In the genomic region with DNA sequence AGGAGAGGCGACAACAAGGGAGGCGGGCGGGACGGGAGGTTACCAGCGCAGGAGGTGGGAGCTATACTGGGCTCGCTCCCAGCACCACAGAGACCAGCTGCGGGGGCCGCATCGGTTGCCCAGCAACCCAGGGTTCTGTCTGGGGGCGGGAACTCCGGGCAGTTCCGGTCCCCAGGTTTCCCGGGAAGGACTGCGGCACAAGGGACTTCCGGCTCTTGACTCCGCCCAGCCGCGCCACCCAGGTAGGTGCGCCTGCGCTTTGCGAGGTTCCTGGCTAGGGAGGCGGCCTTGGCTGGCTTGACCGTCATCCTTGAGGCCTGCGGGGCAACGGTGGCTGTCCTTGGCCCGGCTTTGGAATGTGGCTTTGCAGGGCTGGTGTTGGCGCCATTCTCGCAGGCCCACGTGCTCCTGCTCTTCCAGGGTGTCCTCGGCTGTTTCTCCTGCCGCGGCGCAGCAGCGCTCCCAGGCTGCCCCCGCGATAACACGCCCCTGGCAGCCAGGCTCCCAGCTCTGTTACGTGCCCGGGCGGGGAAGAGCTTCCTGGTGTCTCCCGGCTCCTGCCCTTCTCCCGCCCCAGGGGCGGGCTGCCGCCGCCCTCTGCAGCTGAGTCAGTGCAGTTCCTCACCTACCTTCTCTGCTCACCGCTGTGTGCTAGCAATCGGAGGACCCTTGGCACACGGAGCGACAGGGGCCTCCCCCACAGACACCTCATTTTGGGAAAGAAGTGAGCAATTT, we compare ENCODE assay signal across 1 cellular context.
TF ChIP-seq lines count a peak whose summit lies in the region.

A gene with protein sequence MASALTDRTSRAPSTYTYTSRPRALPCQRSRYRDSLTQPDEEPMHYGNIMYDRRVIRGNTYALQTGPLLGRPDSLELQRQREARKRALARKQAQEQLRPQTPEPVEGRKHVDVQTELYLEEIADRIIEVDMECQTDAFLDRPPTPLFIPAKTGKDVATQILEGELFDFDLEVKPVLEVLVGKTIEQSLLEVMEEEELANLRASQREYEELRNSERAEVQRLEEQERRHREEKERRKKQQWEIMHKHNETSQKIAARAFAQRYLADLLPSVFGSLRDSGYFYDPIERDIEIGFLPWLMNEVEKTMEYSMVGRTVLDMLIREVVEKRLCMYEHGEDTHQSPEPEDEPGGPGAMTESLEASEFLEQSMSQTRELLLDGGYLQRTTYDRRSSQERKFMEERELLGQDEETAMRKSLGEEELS (minus strand): TSS at position 534 of the 735 bp plus-strand sequence. CDS start 652 bp downstream, outside the sequence.

TF ChIP-seq in GM12878, 131 proteins besides CTCF, POLR2A, EP300 and RAD21 (continued from another document and continues in another):
- TF ChIP-seq, protein P1, sequence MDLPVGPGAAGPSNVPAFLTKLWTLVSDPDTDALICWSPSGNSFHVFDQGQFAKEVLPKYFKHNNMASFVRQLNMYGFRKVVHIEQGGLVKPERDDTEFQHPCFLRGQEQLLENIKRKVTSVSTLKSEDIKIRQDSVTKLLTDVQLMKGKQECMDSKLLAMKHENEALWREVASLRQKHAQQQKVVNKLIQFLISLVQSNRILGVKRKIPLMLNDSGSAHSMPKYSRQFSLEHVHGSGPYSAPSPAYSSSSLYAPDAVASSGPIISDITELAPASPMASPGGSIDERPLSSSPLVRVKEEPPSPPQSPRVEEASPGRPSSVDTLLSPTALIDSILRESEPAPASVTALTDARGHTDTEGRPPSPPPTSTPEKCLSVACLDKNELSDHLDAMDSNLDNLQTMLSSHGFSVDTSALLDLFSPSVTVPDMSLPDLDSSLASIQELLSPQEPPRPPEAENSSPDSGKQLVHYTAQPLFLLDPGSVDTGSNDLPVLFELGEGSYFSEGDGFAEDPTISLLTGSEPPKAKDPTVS (IDR thresholded peaks at IDR 0.05; ENCODE audit: low read depth, low read length) = no peak
- peak; percentile 83 for TF ChIP-seq HDGF (IDR thresholded peaks at IDR 0.05)
- TF ChIP-seq TAF1 (IDR thresholded peaks at IDR 0.05; ENCODE audit: borderline replicate concordance, low read depth, low read length) = peak; percentile 69; the same call in 1 of the 2 replicates
- TF ChIP-seq CBFB (IDR thresholded peaks at IDR 0.05; ENCODE audit: low read depth) = peak; percentile 56
- TF ChIP-seq MEF2B (IDR thresholded peaks at IDR 0.05; ENCODE audit: partially characterized antibody, poor library complexity, severe bottlenecking) = no peak
- TF ChIP-seq, protein P2, sequence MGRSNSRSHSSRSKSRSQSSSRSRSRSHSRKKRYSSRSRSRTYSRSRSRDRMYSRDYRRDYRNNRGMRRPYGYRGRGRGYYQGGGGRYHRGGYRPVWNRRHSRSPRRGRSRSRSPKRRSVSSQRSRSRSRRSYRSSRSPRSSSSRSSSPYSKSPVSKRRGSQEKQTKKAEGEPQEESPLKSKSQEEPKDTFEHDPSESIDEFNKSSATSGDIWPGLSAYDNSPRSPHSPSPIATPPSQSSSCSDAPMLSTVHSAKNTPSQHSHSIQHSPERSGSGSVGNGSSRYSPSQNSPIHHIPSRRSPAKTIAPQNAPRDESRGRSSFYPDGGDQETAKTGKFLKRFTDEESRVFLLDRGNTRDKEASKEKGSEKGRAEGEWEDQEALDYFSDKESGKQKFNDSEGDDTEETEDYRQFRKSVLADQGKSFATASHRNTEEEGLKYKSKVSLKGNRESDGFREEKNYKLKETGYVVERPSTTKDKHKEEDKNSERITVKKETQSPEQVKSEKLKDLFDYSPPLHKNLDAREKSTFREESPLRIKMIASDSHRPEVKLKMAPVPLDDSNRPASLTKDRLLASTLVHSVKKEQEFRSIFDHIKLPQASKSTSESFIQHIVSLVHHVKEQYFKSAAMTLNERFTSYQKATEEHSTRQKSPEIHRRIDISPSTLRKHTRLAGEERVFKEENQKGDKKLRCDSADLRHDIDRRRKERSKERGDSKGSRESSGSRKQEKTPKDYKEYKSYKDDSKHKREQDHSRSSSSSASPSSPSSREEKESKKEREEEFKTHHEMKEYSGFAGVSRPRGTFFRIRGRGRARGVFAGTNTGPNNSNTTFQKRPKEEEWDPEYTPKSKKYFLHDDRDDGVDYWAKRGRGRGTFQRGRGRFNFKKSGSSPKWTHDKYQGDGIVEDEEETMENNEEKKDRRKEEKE (IDR thresholded peaks at IDR 0.05) = no peak
- TF ChIP-seq CREB1 (IDR thresholded peaks at IDR 0.05; ENCODE audit: low read depth) = peak; percentile 38; the same call in 1 of the 2 replicates
- TF ChIP-seq TCF7 (IDR thresholded peaks at IDR 0.05; ENCODE audit: borderline replicate concordance) = no peak
- no peak for TF ChIP-seq SREBF2 (IDR thresholded peaks at IDR 0.05; ENCODE audit: low read length)
- TF ChIP-seq, protein P3, sequence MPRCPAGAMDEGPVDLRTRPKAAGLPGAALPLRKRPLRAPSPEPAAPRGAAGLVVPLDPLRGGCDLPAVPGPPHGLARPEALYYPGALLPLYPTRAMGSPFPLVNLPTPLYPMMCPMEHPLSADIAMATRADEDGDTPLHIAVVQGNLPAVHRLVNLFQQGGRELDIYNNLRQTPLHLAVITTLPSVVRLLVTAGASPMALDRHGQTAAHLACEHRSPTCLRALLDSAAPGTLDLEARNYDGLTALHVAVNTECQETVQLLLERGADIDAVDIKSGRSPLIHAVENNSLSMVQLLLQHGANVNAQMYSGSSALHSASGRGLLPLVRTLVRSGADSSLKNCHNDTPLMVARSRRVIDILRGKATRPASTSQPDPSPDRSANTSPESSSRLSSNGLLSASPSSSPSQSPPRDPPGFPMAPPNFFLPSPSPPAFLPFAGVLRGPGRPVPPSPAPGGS (IDR thresholded peaks at IDR 0.05; ENCODE audit: borderline replicate concordance, insufficient read depth, low read depth, low read length, poor library complexity, severe bottlenecking) = no peak
- TF ChIP-seq IKZF1 (conservative IDR thresholded peaks at IDR 0.05) = peak; percentile 96
- TF ChIP-seq, protein P4, sequence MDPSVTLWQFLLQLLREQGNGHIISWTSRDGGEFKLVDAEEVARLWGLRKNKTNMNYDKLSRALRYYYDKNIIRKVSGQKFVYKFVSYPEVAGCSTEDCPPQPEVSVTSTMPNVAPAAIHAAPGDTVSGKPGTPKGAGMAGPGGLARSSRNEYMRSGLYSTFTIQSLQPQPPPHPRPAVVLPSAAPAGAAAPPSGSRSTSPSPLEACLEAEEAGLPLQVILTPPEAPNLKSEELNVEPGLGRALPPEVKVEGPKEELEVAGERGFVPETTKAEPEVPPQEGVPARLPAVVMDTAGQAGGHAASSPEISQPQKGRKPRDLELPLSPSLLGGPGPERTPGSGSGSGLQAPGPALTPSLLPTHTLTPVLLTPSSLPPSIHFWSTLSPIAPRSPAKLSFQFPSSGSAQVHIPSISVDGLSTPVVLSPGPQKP (IDR thresholded peaks at IDR 0.05; ENCODE audit: low read depth, low read length) = peak; percentile 99
- peak; percentile 61 for TF ChIP-seq RELA (IDR thresholded peaks at IDR 0.05; ENCODE audit: borderline replicate concordance, partially characterized antibody)
- 0 out of 2 replicates have a peak, but pooled peaks have one; percentile 76 for TF ChIP-seq NBN (IDR thresholded peaks at IDR 0.05)
- TF ChIP-seq, protein P5, sequence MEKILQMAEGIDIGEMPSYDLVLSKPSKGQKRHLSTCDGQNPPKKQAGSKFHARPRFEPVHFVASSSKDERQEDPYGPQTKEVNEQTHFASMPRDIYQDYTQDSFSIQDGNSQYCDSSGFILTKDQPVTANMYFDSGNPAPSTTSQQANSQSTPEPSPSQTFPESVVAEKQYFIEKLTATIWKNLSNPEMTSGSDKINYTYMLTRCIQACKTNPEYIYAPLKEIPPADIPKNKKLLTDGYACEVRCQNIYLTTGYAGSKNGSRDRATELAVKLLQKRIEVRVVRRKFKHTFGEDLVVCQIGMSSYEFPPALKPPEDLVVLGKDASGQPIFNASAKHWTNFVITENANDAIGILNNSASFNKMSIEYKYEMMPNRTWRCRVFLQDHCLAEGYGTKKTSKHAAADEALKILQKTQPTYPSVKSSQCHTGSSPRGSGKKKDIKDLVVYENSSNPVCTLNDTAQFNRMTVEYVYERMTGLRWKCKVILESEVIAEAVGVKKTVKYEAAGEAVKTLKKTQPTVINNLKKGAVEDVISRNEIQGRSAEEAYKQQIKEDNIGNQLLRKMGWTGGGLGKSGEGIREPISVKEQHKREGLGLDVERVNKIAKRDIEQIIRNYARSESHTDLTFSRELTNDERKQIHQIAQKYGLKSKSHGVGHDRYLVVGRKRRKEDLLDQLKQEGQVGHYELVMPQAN (conservative IDR thresholded peaks at IDR 0.05) = peak; percentile 82
- TF ChIP-seq GABPA (IDR thresholded peaks at IDR 0.05; ENCODE audit: low read depth) = peak; percentile 95
- no peak for TF ChIP-seq STAT3 (IDR thresholded peaks at IDR 0.05; ENCODE audit: low read depth, low read length)
- no peak for TF ChIP-seq EZH2 (IDR thresholded peaks at IDR 0.05; ENCODE audit: borderline replicate concordance, control insufficient read depth, low read depth, low read length)
- TF ChIP-seq NR2C1 (IDR thresholded peaks at IDR 0.05) = no peak
- TF ChIP-seq RUNX3 (IDR thresholded peaks at IDR 0.05; ENCODE audit: low read length) = peak; percentile 45; the same call in 1 of the 2 replicates
- peak; percentile 74; the same call in 1 of the 2 replicates for TF ChIP-seq LARP7 (IDR thresholded peaks at IDR 0.05)
- no peak for TF ChIP-seq ATF7 (IDR thresholded peaks at IDR 0.05; ENCODE audit: low read depth)
- TF ChIP-seq CHD4 (IDR thresholded peaks at IDR 0.05) = no peak
- TF ChIP-seq, protein P6, sequence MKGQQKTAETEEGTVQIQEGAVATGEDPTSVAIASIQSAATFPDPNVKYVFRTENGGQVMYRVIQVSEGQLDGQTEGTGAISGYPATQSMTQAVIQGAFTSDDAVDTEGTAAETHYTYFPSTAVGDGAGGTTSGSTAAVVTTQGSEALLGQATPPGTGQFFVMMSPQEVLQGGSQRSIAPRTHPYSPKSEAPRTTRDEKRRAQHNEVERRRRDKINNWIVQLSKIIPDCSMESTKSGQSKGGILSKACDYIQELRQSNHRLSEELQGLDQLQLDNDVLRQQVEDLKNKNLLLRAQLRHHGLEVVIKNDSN (IDR thresholded peaks at IDR 0.05; ENCODE audit: borderline replicate concordance, extremely low read length, insufficient read depth, low read depth, low read length) = peak; percentile 36
- no peak for TF ChIP-seq ZNF274 (IDR thresholded peaks at IDR 0.05; ENCODE audit: insufficient read depth, insufficient read length)
- peak; percentile 14 for TF ChIP-seq SMAD1 (IDR thresholded peaks at IDR 0.05; ENCODE audit: low read depth, partially characterized antibody)
- TF ChIP-seq, protein P7, sequence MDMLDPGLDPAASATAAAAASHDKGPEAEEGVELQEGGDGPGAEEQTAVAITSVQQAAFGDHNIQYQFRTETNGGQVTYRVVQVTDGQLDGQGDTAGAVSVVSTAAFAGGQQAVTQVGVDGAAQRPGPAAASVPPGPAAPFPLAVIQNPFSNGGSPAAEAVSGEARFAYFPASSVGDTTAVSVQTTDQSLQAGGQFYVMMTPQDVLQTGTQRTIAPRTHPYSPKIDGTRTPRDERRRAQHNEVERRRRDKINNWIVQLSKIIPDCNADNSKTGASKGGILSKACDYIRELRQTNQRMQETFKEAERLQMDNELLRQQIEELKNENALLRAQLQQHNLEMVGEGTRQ (IDR thresholded peaks at IDR 0.05; ENCODE audit: borderline replicate concordance, low read depth, low read length) = no peak; the same call in 1 of the 2 replicates
- peak; percentile 50; the same call in 1 of the 3 replicates for TF ChIP-seq POU2F2 (IDR thresholded peaks at IDR 0.05; ENCODE audit: borderline replicate concordance, low read depth, low read length)
- TF ChIP-seq ZNF217 (IDR thresholded peaks at IDR 0.05) = no peak
- no peak for TF ChIP-seq ZZZ3 (IDR thresholded peaks at IDR 0.05; ENCODE audit: control insufficient read depth, insufficient read length, low read depth)
- peak; percentile 73 for TF ChIP-seq MYC (IDR thresholded peaks at IDR 0.05; ENCODE audit: insufficient read depth, insufficient read length, insufficient replicate concordance, low read length, severe bottlenecking)
- no peak for TF ChIP-seq MTA2 (IDR thresholded peaks at IDR 0.05; ENCODE audit: low read depth)
- peak; percentile 66; the same call in 1 of the 2 replicates for TF ChIP-seq BACH1 (IDR thresholded peaks at IDR 0.05; ENCODE audit: borderline replicate concordance)
- no peak for TF ChIP-seq ETV6 (conservative IDR thresholded peaks at IDR 0.05 in 1 of 2, IDR thresholded peaks at IDR 0.05 in 1 of 2; ENCODE audit: borderline replicate concordance in 1 of 2, low read depth in 1 of 2)
- no peak for TF ChIP-seq NR2C2 (IDR thresholded peaks at IDR 0.05; ENCODE audit: borderline replicate concordance, control insufficient read depth, insufficient read length, low read depth)
- TF ChIP-seq GATAD2B (conservative IDR thresholded peaks at IDR 0.05; ENCODE audit: low read depth) = peak; percentile 66
- peak; percentile 17 for TF ChIP-seq SIX5 (IDR thresholded peaks at IDR 0.05; ENCODE audit: low read depth, low read length, severe bottlenecking)
- no peak for TF ChIP-seq ZNF384 (IDR thresholded peaks at IDR 0.05; ENCODE audit: borderline replicate concordance, low read depth, low read length)
- TF ChIP-seq, protein P8, sequence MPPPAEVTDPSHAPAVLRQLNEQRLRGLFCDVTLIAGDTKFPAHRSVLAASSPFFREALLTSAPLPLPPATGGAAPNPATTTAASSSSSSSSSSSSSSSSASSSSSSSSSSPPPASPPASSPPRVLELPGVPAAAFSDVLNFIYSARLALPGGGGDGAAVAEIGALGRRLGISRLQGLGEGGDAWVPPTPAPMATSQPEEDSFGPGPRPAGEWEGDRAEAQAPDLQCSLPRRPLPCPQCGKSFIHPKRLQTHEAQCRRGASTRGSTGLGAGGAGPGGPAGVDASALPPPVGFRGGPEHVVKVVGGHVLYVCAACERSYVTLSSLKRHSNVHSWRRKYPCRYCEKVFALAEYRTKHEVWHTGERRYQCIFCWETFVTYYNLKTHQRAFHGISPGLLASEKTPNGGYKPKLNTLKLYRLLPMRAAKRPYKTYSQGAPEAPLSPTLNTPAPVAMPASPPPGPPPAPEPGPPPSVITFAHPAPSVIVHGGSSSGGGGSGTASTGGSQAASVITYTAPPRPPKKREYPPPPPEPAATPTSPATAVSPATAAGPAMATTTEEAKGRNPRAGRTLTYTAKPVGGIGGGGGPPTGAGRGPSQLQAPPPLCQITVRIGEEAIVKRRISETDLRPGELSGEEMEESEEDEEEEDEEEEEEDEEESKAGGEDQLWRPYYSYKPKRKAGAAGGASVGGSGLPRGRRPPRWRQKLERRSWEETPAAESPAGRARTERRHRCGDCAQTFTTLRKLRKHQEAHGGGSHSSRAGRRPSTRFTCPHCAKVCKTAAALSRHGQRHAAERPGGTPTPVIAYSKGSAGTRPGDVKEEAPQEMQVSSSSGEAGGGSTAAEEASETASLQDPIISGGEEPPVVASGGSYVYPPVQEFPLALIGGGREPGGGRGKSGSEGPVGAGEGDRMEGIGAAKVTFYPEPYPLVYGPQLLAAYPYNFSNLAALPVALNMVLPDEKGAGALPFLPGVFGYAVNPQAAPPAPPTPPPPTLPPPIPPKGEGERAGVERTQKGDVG (CRISPR knock-in tag; IDR thresholded peaks at IDR 0.05) = no peak
- TF ChIP-seq HCFC1 (IDR thresholded peaks at IDR 0.05; ENCODE audit: low read length) = peak; percentile 53
- TF ChIP-seq SPI1 (IDR thresholded peaks at IDR 0.05; ENCODE audit: borderline replicate concordance, insufficient read depth, low read depth, low read length) = peak; percentile 46; the same call in 1 of the 2 replicates
- TF ChIP-seq ZNF24 (IDR thresholded peaks at IDR 0.05) = no peak
- TF ChIP-seq SRF (IDR thresholded peaks at IDR 0.05; ENCODE audit: low read depth in 2 of 2, low read length in 2 of 2) = peak; percentile 95 to 98
- TF ChIP-seq CBX3 (IDR thresholded peaks at IDR 0.05; ENCODE audit: borderline replicate concordance, low read depth) = no peak
- TF ChIP-seq PAX5 (IDR thresholded peaks at IDR 0.05; ENCODE audit: borderline replicate concordance, low read depth, low read length) = peak; percentile 87
- no peak for TF ChIP-seq RFX5 (IDR thresholded peaks at IDR 0.05; ENCODE audit: low read depth, low read length)
- peak; percentile 42; the same call in 1 of the 2 replicates for TF ChIP-seq CREM (IDR thresholded peaks at IDR 0.05; ENCODE audit: low read depth)
- TF ChIP-seq NFXL1 (IDR thresholded peaks at IDR 0.05; ENCODE audit: borderline replicate concordance) = no peak
